ENCODE assay signal across 9 cellular contexts in genomic region chr7:108805808-108806397, GRCh38.
DNase-seq lines count a peak whose midpoint lies in the region; ATAC-seq lines count a peak whose summit lies in the region.
"Had no signal": no experiment of that assay in that cellular context is flagged by ENCODE, and none has a peak within 500 bp of the region (broad histone marks: within the 10 kb centered on the region; RNA-seq: fewer than 3 reads in every experiment).

No MANE protein-coding gene starts in this region.

- no peaks in the 10 kb centered on the region for H3K4me1 Mint-ChIP-seq in activated CD4-positive, alpha-beta T cell treated with anti-CD3 and anti-CD28 coated beads for 36 hours

- no peak overlapping the region for H3K9ac ChIP-seq in adipocyte (ENCODE audit: low read length)
- H3K9ac ChIP-seq: BLaER1 had no signal

- no peaks in the 10 kb centered on the region for H3K27me3 ChIP-seq in adipocyte (replicated peaks; ENCODE audit: control insufficient read depth, insufficient read depth, low read length)
- H3K27me3 ChIP-seq: BLaER1 had no signal

- no peak overlapping the region for H3K4me3 ChIP-seq in adipocyte (ENCODE audit: low read length)
- H3K4me3 ChIP-seq: BLaER1 had no signal

- POLR2A ChIA-PET in activated CD4-positive, alpha-beta T cell treated with anti-CD3 and anti-CD28 coated beads for 36 hours (lab: Charles Lee), result interaction anchor here (0.6 kb wide), 1 partner anchor 57 kb away, joined by 13 read pairs; no protein-coding TSS in a partner anchor

- H3K27me3 Mint-ChIP-seq in activated CD4-positive, alpha-beta T cell treated with anti-CD3 and anti-CD28 coated beads for 36 hours, result peaks cover 4% of the 10 kb centered on the region

- no peaks in the 10 kb centered on the region for H3K9me3 Mint-ChIP-seq in activated CD4-positive, alpha-beta T cell treated with anti-CD3 and anti-CD28 coated beads for 36 hours (ENCODE audit: low read depth)

- H3K27ac Mint-ChIP-seq in activated CD4-positive, alpha-beta T cell treated with anti-CD3 and anti-CD28 coated beads for 36 hours, result no peak overlapping the region

- no peaks in the 10 kb centered on the region for H3K36me3 Mint-ChIP-seq in activated CD4-positive, alpha-beta T cell treated with anti-CD3 and anti-CD28 coated beads for 36 hours (ENCODE audit: low read depth)

- H3K9me3 ChIP-seq in adipocyte (ENCODE audit: control insufficient read depth, low read length), result no peaks in the 10 kb centered on the region
- H3K9me3 ChIP-seq: BLaER1 had no signal

- H3K36me3 ChIP-seq in adipocyte (ENCODE audit: control insufficient read depth, insufficient read depth, low read length, severe bottlenecking), result no peaks in the 10 kb centered on the region
- H3K36me3 ChIP-seq: BLaER1 had no signal

- DNase-seq in NCI-H1105 treated with DMSO at 0.1 percent for 48 hours (lab: John Stamatoyannopoulos, UW), result peak; percentile 12
- no peak for DNase-seq in NCI-H1105 (lab: John Stamatoyannopoulos, UW)
- peak; percentile 46 for DNase-seq in HT-29 (ENCODE audit: low spot score)
- peak; percentile 8 for DNase-seq in adipocyte (ENCODE audit: low read depth)
- peak; percentile 1 for DNase-seq in myocyte (ENCODE audit: low read depth)
- DNase-seq in GDM1 (lab: John Stamatoyannopoulos, UW), result no peak
- DNase-seq in activated CD4-positive, alpha-beta T cell treated with anti-CD3 and anti-CD28 coated beads for 36 hours, result no peak
- no peak for DNase-seq in islet precursor cell

- H3K4me1 ChIP-seq in adipocyte (ENCODE audit: control insufficient read depth, insufficient read depth, low read length), result peaks cover 20% of the 10 kb centered on the region

- intact Hi-C loops in activated CD4-positive, alpha-beta T cell treated with anti-CD3 and anti-CD28 coated beads for 36 hours (cut with DNase I, micrococcal nuclease), result no loop called here

- no peak for ATAC-seq in activated CD4-positive, alpha-beta T cell treated with anti-CD3 and anti-CD28 coated beads for 36 hours

- H3K4me3 Mint-ChIP-seq in activated CD4-positive, alpha-beta T cell treated with anti-CD3 and anti-CD28 coated beads for 36 hours, result no peak overlapping the region

- CTCF ChIA-PET in activated CD4-positive, alpha-beta T cell treated with anti-CD3 and anti-CD28 coated beads for 36 hours (lab: Charles Lee), result interaction anchor here (0.6 kb wide), 1 partner anchor 296 kb away, joined by 3 read pairs; no protein-coding TSS in a partner anchor

Comparison
In these comparisons a context has a peak if more than half of its experiments do, and no peak if none do; other contexts are left out.
1. DNase-seq: peak in NCI-H1105 treated with DMSO at 0.1 percent for 48 hours (single experiment), HT-29 (single experiment), adipocyte (single experiment) and myocyte (single experiment); none in NCI-H1105 (single experiment), GDM1 (single experiment), activated CD4-positive, alpha-beta T cell treated with anti-CD3 and anti-CD28 coated beads for 36 hours (single experiment) and islet precursor cell (single experiment).